ENCODE assay signal across 15 cellular contexts in genomic region chr3:30623375-30623774, GRCh38. TPM values are rescaled to one million over a fixed set of nuclear protein-coding genes. Genes with fewer than 3 reads are reported as not detected.
DNase-seq lines count a peak whose midpoint lies in the region; ATAC-seq and TF ChIP-seq lines count a peak whose summit lies in the region.
"Had no signal": no experiment of that assay in that cellular context is flagged by ENCODE, and none has a peak within 500 bp of the region (broad histone marks: within the 10 kb centered on the region; RNA-seq: fewer than 3 reads in every experiment).

No MANE protein-coding gene starts in this region.

- H3K27ac Mint-ChIP-seq in CD14-positive monocyte, result peak overlapping the region; percentile 54 to 85 (median 64)
- H3K27ac Mint-ChIP-seq in activated T-helper 17 cell treated with anti-CD3 and anti-CD28 coated beads, Interleukin-2, amount 50 U/mL, for 72 hours, result peak overlapping the region; percentile 87
- peak overlapping the region; percentile 76 to 100 (median 96) for H3K27ac Mint-ChIP-seq in naive B cell

- no peaks in the 10 kb centered on the region for H3K9me3 ChIP-seq in ovary
- H3K9me3 ChIP-seq: breast epithelium, testis had no signal

- H3K27me3 Mint-ChIP-seq in CD14-positive monocyte (ENCODE audit: low read depth in 3 of 3), result peaks cover 0 to 1% (median 0%) of the 10 kb centered on the region in 3 donors
- H3K27me3 Mint-ChIP-seq in activated T-helper 17 cell treated with anti-CD3 and anti-CD28 coated beads, Interleukin-2, amount 50 U/mL, for 72 hours, result no peaks in the 10 kb centered on the region
- H3K27me3 Mint-ChIP-seq in naive B cell, result no peaks in the 10 kb centered on the region

- DNase-seq in CD14-positive monocyte (ENCODE audit: low spot score) (no peak), ELR (ENCODE audit: low read depth) (peak; percentile 60), naive B cell (no peak), ovary (no peak), kidney glomerular epithelial cell (lab: John Stamatoyannopoulos, UW) (no peak), NCI-H2029 (lab: John Stamatoyannopoulos, UW) (no peak)
- DNase-seq: hippocampal formation, NCI-H1930, SW 1271, testis had no signal

- ATAC-seq in activated T-helper 17 cell treated with anti-CD3 and anti-CD28 coated beads, Interleukin-2, amount 50 U/mL, for 72 hours (replicated peaks), result peak; percentile 43
- ATAC-seq in naive B cell (ENCODE audit: low read depth in 2 of 2) (no peak), HG03342 (IDR thresholded peaks at IDR 0.05; ENCODE audit: unreplicated experiment) (no peak)

- peaks cover 8% of the 10 kb centered on the region for H3K4me1 ChIP-seq in ovary (ENCODE audit: insufficient read depth)

- intact Hi-C loops in CD14-positive monocyte (cut with micrococcal nuclease), result no loop called here
- intact Hi-C loops in ovary (cut with DNase I), result no loop called here

- TF ChIP-seq CTCF in CD14-positive monocyte (IDR thresholded peaks at IDR 0.05), result no peak
- no peak for TF ChIP-seq CTCF in ovary (IDR thresholded peaks at IDR 0.05)

- no peak overlapping the region for H3K27ac ChIP-seq in ovary
- H3K27ac ChIP-seq: breast epithelium, epithelial cell of prostate, KMS-11, testis had no signal

- no peak for TF ChIP-seq EP300 in ovary (IDR thresholded peaks at IDR 0.05)

- TF ChIP-seq POLR2A in ovary (IDR thresholded peaks at IDR 0.05), result no peak

- 84 to 97% (median 93%) methylated on average over 5 of the region's 5 CpGs for WGBS in ovary, 3 donors

- H3K4me3 Mint-ChIP-seq in CD14-positive monocyte (no peak overlapping the region), naive B cell (peak overlapping the region; percentile 30 to 86 (median 78))
- peak overlapping the region; percentile 85 for H3K4me3 Mint-ChIP-seq in activated T-helper 17 cell treated with anti-CD3 and anti-CD28 coated beads, Interleukin-2, amount 50 U/mL, for 72 hours

- H3K9me3 Mint-ChIP-seq in CD14-positive monocyte, result peaks cover 0 to 4% (median 0%) of the 10 kb centered on the region in 7 donors
- H3K9me3 Mint-ChIP-seq in activated T-helper 17 cell treated with anti-CD3 and anti-CD28 coated beads, Interleukin-2, amount 50 U/mL, for 72 hours, result no peaks in the 10 kb centered on the region
- H3K9me3 Mint-ChIP-seq in naive B cell, result peaks cover 0 to 3% (median 0%) of the 10 kb centered on the region in 7 donors

- no peaks in the 10 kb centered on the region for H3K27me3 ChIP-seq in ovary
- H3K27me3 ChIP-seq: breast epithelium, testis had no signal

- peaks cover 77% of the 10 kb centered on the region for H3K4me1 Mint-ChIP-seq in CD14-positive monocyte
- H3K4me1 Mint-ChIP-seq in activated T-helper 17 cell treated with anti-CD3 and anti-CD28 coated beads, Interleukin-2, amount 50 U/mL, for 72 hours, result peaks cover 54% of the 10 kb centered on the region
- H3K4me1 Mint-ChIP-seq in naive B cell, result peaks cover 59 to 95% (median 89%) of the 10 kb centered on the region in 3 donors

- no peak overlapping the region for H3K4me3 ChIP-seq in ovary
- H3K4me3 ChIP-seq: breast epithelium, testis had no signal

- H3K36me3 ChIP-seq in ovary, result no peaks in the 10 kb centered on the region
- H3K36me3 ChIP-seq: breast epithelium had no signal

- H3K36me3 Mint-ChIP-seq in CD14-positive monocyte (peaks cover 44 to 59% of the 10 kb centered on the region in 2 donors), naive B cell (peaks cover 14 to 31% of the 10 kb centered on the region in 2 donors)
- H3K36me3 Mint-ChIP-seq in activated T-helper 17 cell treated with anti-CD3 and anti-CD28 coated beads, Interleukin-2, amount 50 U/mL, for 72 hours (ENCODE audit: low read depth), result peaks cover 96% of the 10 kb centered on the region

RNA-seq across cellular contexts. Expression of gene TGFBR2, which starts 17.0 kb away (rescaled TPM):
- 10 to 100 TPM; 46.6 to 60.3 TPM for polyA plus RNA-seq in CD14-positive monocyte
- total RNA-seq in activated T-helper 17 cell treated with anti-CD3 and anti-CD28 coated beads, Interleukin-2, amount 50 U/mL, for 72 hours, result 10 to 100 TPM; 51.2 to 63.2 TPM
- polyA plus RNA-seq in naive B cell (ENCODE audit: low read depth in 6 of 6), result 100 to 1,000 TPM in 5 of 6 donors, 10 to 100 TPM in 1; 99.4 to 169 (median 116) TPM
- 10 to 100 TPM; 26.8 to 62.8 (median 53.8) TPM for total RNA-seq in ovary
- polyA plus RNA-seq in ovary, result 100 to 1,000 TPM in 1 of 2 donors, 10 to 100 TPM in 1; 39.4 to 158 TPM

Comparison
In these comparisons a context has a peak if more than half of its experiments do, and no peak if none do; other contexts are left out.
1. H3K4me3 Mint-ChIP-seq: peak in activated T-helper 17 cell treated with anti-CD3 and anti-CD28 coated beads, Interleukin-2, amount 50 U/mL, for 72 hours (single experiment) and naive B cell (8 of 8); none in CD14-positive monocyte (0 of 2).
2. Peak in every context shown above with its lines, with median percentiles within 50 percentile points of each other: H3K27ac Mint-ChIP-seq.